12 cellular contexts compared by ENCODE assay signal in genomic region chr1:156080598-156081173, GRCh38. TPM values are rescaled to one million over a fixed set of nuclear protein-coding genes. Genes with fewer than 3 reads are reported as not detected.
DNase-seq lines count a peak whose midpoint lies in the region; ATAC-seq, FAIRE-seq and TF ChIP-seq lines count a peak whose summit lies in the region.
"Had no signal": no experiment of that assay in that cellular context is flagged by ENCODE, and none has a peak within 500 bp of the region (broad histone marks: within the 10 kb centered on the region; RNA-seq: fewer than 3 reads in every experiment).

No MANE protein-coding gene starts in this region.

- no peak for FAIRE-seq in HepG2 (lab: Jason Lieb, UNC)
- FAIRE-seq: GM18507, urothelium cell line had no signal

- no peaks in the 10 kb centered on the region for H3K36me3 Mint-ChIP-seq in activated B cell treated with CpG ODN at 0.5 μM for 24 hours (ENCODE audit: low read depth)

- no peak for TF ChIP-seq EP300 in HepG2 (IDR thresholded peaks at IDR 0.05; ENCODE audit: low read depth in 2 of 2, low read length in 2 of 2)
- TF ChIP-seq EP300 in HepG2 (CRISPR knock-in tag; IDR thresholded peaks at IDR 0.05; ENCODE audit: borderline replicate concordance) = no peak

- POLR2A ChIA-PET in HepG2 (lab: Yijun Ruan, JAX) (no interaction called here), activated B cell treated with CpG ODN at 0.5 μM for 24 hours (lab: Charles Lee) (no interaction called here)

- peaks cover 2% of the 10 kb centered on the region; the same call in 1 of the 2 replicates for H4K20me1 ChIP-seq in HepG2 (ENCODE audit: insufficient read depth, low read length)

- intact Hi-C loops in HepG2 (cut with micrococcal nuclease; ENCODE audit: unreplicated experiment) (loop anchor here (5.0 kb wide), 1 partner anchor 953 kb away; the partner anchor contains the start of gene EFNA1), right lobe of liver (cut with DNase I) (no loop called here), activated B cell treated with CpG ODN at 0.5 μM for 24 hours (cut with micrococcal nuclease) (loop anchor here (5.0 kb wide), 1 partner anchor 257 kb away; the partner anchor contains the start of genes CCT3 and TSACC), vagina (cut with DNase I) (no loop called here)

- H3K4me2 ChIP-seq in HepG2 (ENCODE audit: low read depth, low read length) = peak overlapping the region; percentile 97

- H3K4me1 ChIP-seq in HepG2 (ENCODE audit: insufficient read depth, low read length) = peaks cover 58% of the 10 kb centered on the region
- peaks cover 0 to 13% (median under 1%) of the 10 kb centered on the region in 4 donors for H3K4me1 ChIP-seq in right lobe of liver
- peaks cover 17% of the 10 kb centered on the region for H3K4me1 ChIP-seq in iPS DF 6.9 (ENCODE audit: control insufficient read depth, insufficient read depth, low read length)
- peaks cover 36% of the 10 kb centered on the region for H3K4me1 ChIP-seq in vagina

- TF ChIP-seq RAD21 in HepG2 (CRISPR knock-in tag; IDR thresholded peaks at IDR 0.05) = no peak

- H3K36me3 ChIP-seq in HepG2 (replicated peaks in 1 of 2; ENCODE audit: control insufficient read depth in 1 of 2, insufficient read depth in 2 of 2, low read length in 2 of 2) (peaks cover 5 to 14% of the 10 kb centered on the region in 2 experiments; a peak in 4 of 5 replicates), right lobe of liver (no peaks in the 10 kb centered on the region), iPS DF 6.9 (ENCODE audit: control insufficient read depth, insufficient read depth, low read length) (no peaks in the 10 kb centered on the region), vagina (no peaks in the 10 kb centered on the region)

- H3K9ac ChIP-seq in HepG2 (ENCODE audit: insufficient read depth, low read depth, low read length) = peak overlapping the region; percentile 75

- H3K27me3 Mint-ChIP-seq in activated B cell treated with CpG ODN at 0.5 μM for 24 hours = peaks cover 11% of the 10 kb centered on the region

- no peak overlapping the region for H3K27ac Mint-ChIP-seq in activated B cell treated with CpG ODN at 0.5 μM for 24 hours
- H3K27ac Mint-ChIP-seq: activated CD4-positive, alpha-beta T cell treated with anti-CD3 and anti-CD28 coated beads, Interleukin-2, amount 10 ng/mL, durations not matched to agents 7 days and 5 days had no signal

- TF ChIP-seq POLR2A in HepG2 (IDR thresholded peaks at IDR 0.05; ENCODE audit: insufficient read depth in 1 of 2, low read depth in 2 of 2, low read length in 2 of 2) = no peak
- no peak for TF ChIP-seq POLR2A in right lobe of liver (IDR thresholded peaks at IDR 0.05)
- TF ChIP-seq POLR2A in vagina (IDR thresholded peaks at IDR 0.05) = no peak

- H2AFZ ChIP-seq in HepG2 (ENCODE audit: low read length) = no peak overlapping the region

- DNase-seq in HepG2 (ENCODE audit: low spot score) = no peak
- no peak for DNase-seq in right lobe of liver
- DNase-seq in activated B cell treated with CpG ODN at 0.5 μM for 24 hours = no peak
- DNase-seq in iPS DF 6.9 (ENCODE audit: low read depth, low spot score) = no peak
- DNase-seq in vagina (ENCODE audit: extremely low spot score in 2 of 2) = no peak
- DNase-seq in cerebellum (ENCODE audit: low spot score) = no peak
- DNase-seq: activated CD4-positive, alpha-beta T cell treated with anti-CD3 and anti-CD28 coated beads, Interleukin-2, amount 10 ng/mL, durations not matched to agents 7 days and 5 days; stimulated activated CD4-positive, alpha-beta T cell treated with anti-CD3 and anti-CD28 coated beads, Interleukin-1b, Interleukin-23, amount 100 ng/mL, for 48 hours had no signal

- H3K4me3 ChIP-seq in HepG2 (replicated peaks in 1 of 3; ENCODE audit: insufficient read depth in 1 of 3, low read depth in 2 of 3, low read length in 3 of 3) = peak overlapping the region; percentile 45 to 94 (median 88)
- no peak overlapping the region for H3K4me3 ChIP-seq in right lobe of liver
- peak overlapping the region; percentile 49 for H3K4me3 ChIP-seq in iPS DF 6.9 (ENCODE audit: low read length)
- peak overlapping the region; percentile 55 to 86 for H3K4me3 ChIP-seq in vagina

- H3K27me3 ChIP-seq in HepG2 (ENCODE audit: control insufficient read depth in 1 of 2, insufficient read depth in 2 of 2, low read length in 2 of 2) (no peaks in the 10 kb centered on the region; a peak in 1 of 5 replicates), right lobe of liver (no peaks in the 10 kb centered on the region), iPS DF 6.9 (ENCODE audit: control insufficient read depth, insufficient read depth, low read length) (no peaks in the 10 kb centered on the region), vagina (no peaks in the 10 kb centered on the region)

- H3K9me3 Mint-ChIP-seq in activated B cell treated with CpG ODN at 0.5 μM for 24 hours = no peaks in the 10 kb centered on the region
- H3K9me3 Mint-ChIP-seq: activated CD4-positive, alpha-beta T cell treated with anti-CD3 and anti-CD28 coated beads, Interleukin-2, amount 10 ng/mL, durations not matched to agents 7 days and 5 days had no signal

- CTCF ChIA-PET in HepG2 (lab: Yijun Ruan, JAX; ENCODE audit: low intra/inter-chr PET ratio, low total read pairs) (no interaction called here), activated B cell treated with CpG ODN at 0.5 μM for 24 hours (lab: Charles Lee) (interaction anchor here (1.6 kb wide), 1 partner anchor 14 kb away, joined by 3 read pairs; no protein-coding TSS in a partner anchor)

- H3K9me3 ChIP-seq in HepG2 (ENCODE audit: low read length) (no peaks in the 10 kb centered on the region), right lobe of liver (no peaks in the 10 kb centered on the region), iPS DF 6.9 (ENCODE audit: control insufficient read depth, insufficient read depth, low read length) (no peaks in the 10 kb centered on the region), vagina (no peaks in the 10 kb centered on the region)

- in situ Hi-C loops in HepG2 (cut with HindIII; ENCODE audit: extremely low pct_ligation_motif_present, low pct_unique_long_range_greater_than_20kb) = no loop called here

- H3K4me3 Mint-ChIP-seq in activated B cell treated with CpG ODN at 0.5 μM for 24 hours = peak overlapping the region; percentile 67

- peaks cover 23% of the 10 kb centered on the region for H3K79me2 ChIP-seq in HepG2 (ENCODE audit: insufficient read depth, low read length)

- H3K4me1 Mint-ChIP-seq in activated B cell treated with CpG ODN at 0.5 μM for 24 hours = peaks cover 27% of the 10 kb centered on the region

- ATAC-seq in HepG2 (no peak), right lobe of liver (no peak), activated B cell treated with CpG ODN at 0.5 μM for 24 hours (ENCODE audit: low read depth) (no peak), HG03045 (IDR thresholded peaks at IDR 0.05; ENCODE audit: unreplicated experiment) (no peak), HG03095 (IDR thresholded peaks at IDR 0.05; ENCODE audit: unreplicated experiment) (no peak)

- no TSS peak for BruUV-seq in HepG2 (replicated peaks; lab: Mats Ljungman, UMichigan)

- H3K27ac ChIP-seq in HepG2 (ENCODE audit: extremely low read length, insufficient read depth, low read length) = peak overlapping the region; percentile 43
- H3K27ac ChIP-seq in right lobe of liver = no peak overlapping the region
- H3K27ac ChIP-seq in iPS DF 6.9 (ENCODE audit: low read length) = no peak overlapping the region
- H3K27ac ChIP-seq in vagina = peak overlapping the region; percentile 27

- no peak for TF ChIP-seq CTCF in HepG2 (CRISPR knock-in tag; IDR thresholded peaks at IDR 0.05)
- TF ChIP-seq CTCF in right lobe of liver (IDR thresholded peaks at IDR 0.05) = no peak
- TF ChIP-seq CTCF in activated B cell treated with CpG ODN at 0.5 μM for 24 hours (IDR thresholded peaks at IDR 0.05) = no peak
- TF ChIP-seq CTCF in vagina (IDR thresholded peaks at IDR 0.05) = no peak

- WGBS in HepG2 (ENCODE audit: low lambda C conversion rate) = 52% methylated on average over 6 of the region's 8 CpGs
- WGBS in right lobe of liver (ENCODE audit: insufficient coverage, low coverage, low lambda C conversion rate, missing lambda C conversion rate) = 82% methylated on average over 6 of the region's 8 CpGs
- WGBS in iPS DF 6.9 (ENCODE audit: insufficient coverage, insufficient read length) = no CpG with 5 or more reads among the region's 8 CpGs

RNA-seq across cellular contexts. Expression of gene MEX3A, which starts 1.6 kb away (rescaled TPM):
- total RNA-seq in HepG2 (2016; rRNA removed; fragmentation: Illumina TruSeq; extraction: Trizol) (7.6 TPM in 2 replicates), right lobe of liver (1 to 10 TPM in 1 of 6 experiments, under 1 TPM in 5; 0.35 to 1.4 (median 0.83) TPM), activated B cell treated with CpG ODN at 0.5 μM for 24 hours (0.39 and 0.47 TPM in 2 replicates), vagina (1.2 TPM), cerebellum (49.8 TPM)
- 1.4 and 2.5 TPM in 2 replicates for total RNA-seq in HepG2 (2016; cell fraction: cytosol; rRNA removed; fragmentation: Illumina TruSeq; extraction: Trizol; ENCODE audit: low read depth)
- 5.3 and 7.9 TPM in 2 replicates for total RNA-seq in HepG2 (2016; cell fraction: insoluble cytoplasmic fraction; rRNA removed; fragmentation: Illumina TruSeq; extraction: Trizol)
- total RNA-seq in HepG2 (2016; cell fraction: membrane; rRNA removed; fragmentation: Illumina TruSeq; extraction: Trizol) = 4.5 and 7.8 TPM in 2 replicates
- total RNA-seq in HepG2 (2016; cell fraction: nucleus; rRNA removed; fragmentation: Illumina TruSeq; extraction: Trizol) = 6.2 and 7.5 TPM in 2 replicates
- 9.0 and 9.1 TPM in 2 replicates for polyA plus RNA-seq in HepG2 (2011; rRNA removed)
- 7.3 and 8.1 TPM in 2 replicates for polyA plus RNA-seq in HepG2 (2011; cell fraction: cytosol; rRNA removed)
- 11.9 and 12.9 TPM in 2 replicates for polyA plus RNA-seq in HepG2 (2011; cell fraction: nucleus; rRNA removed)
- 4.3 and 9.1 TPM in 2 replicates for polyA plus RNA-seq in HepG2 (2012)
- polyA plus RNA-seq in HepG2 (2016; cell fraction: cytosol; fragmentation: Illumina TruSeq; extraction: Trizol; ENCODE audit: low read depth) = 2.9 and 3.3 TPM in 2 replicates
- 10.7 and 11.1 TPM in 2 replicates for polyA plus RNA-seq in HepG2 (2016; cell fraction: insoluble cytoplasmic fraction; fragmentation: Illumina TruSeq; extraction: Trizol; ENCODE audit: low read depth)
- polyA plus RNA-seq in HepG2 (2016; cell fraction: membrane; fragmentation: Illumina TruSeq; extraction: Trizol; ENCODE audit: low read depth) = 4.7 and 6.0 TPM in 2 replicates
- polyA plus RNA-seq in HepG2 (2016; cell fraction: nucleus; fragmentation: Illumina TruSeq; extraction: Trizol; ENCODE audit: insufficient read depth, low read depth) = 14.7 and 15.4 TPM in 2 replicates
- 2.3 and 13.0 TPM in 2 replicates for polyA minus RNA-seq in HepG2 (2011; rRNA and poly(A)+ RNA removed; ENCODE audit: low replicate concordance)
- 10.6 and 11.8 TPM in 2 replicates for polyA minus RNA-seq in HepG2 (2011; cell fraction: cytosol; rRNA and poly(A)+ RNA removed)
- 4.1 and 6.2 TPM in 2 replicates for polyA minus RNA-seq in HepG2 (2011; cell fraction: nucleus; rRNA and poly(A)+ RNA removed)

RNA-seq across cellular contexts. Expression of gene RAB25, which starts 19.7 kb away (rescaled TPM):
- total RNA-seq in HepG2 (2016; rRNA removed; fragmentation: Illumina TruSeq; extraction: Trizol) = 0.20 TPM in 1 of 2 replicates, not detected in the other
- not detected in 2 replicates for total RNA-seq in HepG2 (2016; cell fraction: cytosol; rRNA removed; fragmentation: Illumina TruSeq; extraction: Trizol; ENCODE audit: low read depth)
- 0.17 TPM in 1 of 2 replicates, not detected in the other for total RNA-seq in HepG2 (2016; cell fraction: insoluble cytoplasmic fraction; rRNA removed; fragmentation: Illumina TruSeq; extraction: Trizol)
- total RNA-seq in HepG2 (2016; cell fraction: membrane; rRNA removed; fragmentation: Illumina TruSeq; extraction: Trizol) = 0.17 TPM in 1 of 2 replicates, not detected in the other
- not detected in 2 replicates for total RNA-seq in HepG2 (2016; cell fraction: nucleus; rRNA removed; fragmentation: Illumina TruSeq; extraction: Trizol)
- polyA plus RNA-seq in HepG2 (2011; rRNA removed) = 0.12 and 0.22 TPM in 2 replicates
- polyA plus RNA-seq in HepG2 (2011; cell fraction: cytosol; rRNA removed) = 0.12 and 0.21 TPM in 2 replicates
- 0.33 and 0.37 TPM in 2 replicates for polyA plus RNA-seq in HepG2 (2011; cell fraction: nucleus; rRNA removed)
- polyA plus RNA-seq in HepG2 (2012) = 0.33 and 0.34 TPM in 2 replicates
- polyA plus RNA-seq in HepG2 (2016; cell fraction: cytosol; fragmentation: Illumina TruSeq; extraction: Trizol; ENCODE audit: low read depth) = not detected in 2 replicates
- not detected in 2 replicates for polyA plus RNA-seq in HepG2 (2016; cell fraction: insoluble cytoplasmic fraction; fragmentation: Illumina TruSeq; extraction: Trizol; ENCODE audit: low read depth)
- not detected in 2 replicates for polyA plus RNA-seq in HepG2 (2016; cell fraction: membrane; fragmentation: Illumina TruSeq; extraction: Trizol; ENCODE audit: low read depth)
- not detected in 2 replicates for polyA plus RNA-seq in HepG2 (2016; cell fraction: nucleus; fragmentation: Illumina TruSeq; extraction: Trizol; ENCODE audit: insufficient read depth, low read depth)
- not detected in 2 replicates for polyA minus RNA-seq in HepG2 (2011; rRNA and poly(A)+ RNA removed; ENCODE audit: low replicate concordance)
- not detected in 2 replicates for polyA minus RNA-seq in HepG2 (2011; cell fraction: cytosol; rRNA and poly(A)+ RNA removed)
- polyA minus RNA-seq in HepG2 (2011; cell fraction: nucleus; rRNA and poly(A)+ RNA removed) = not detected in 2 replicates
- 1 to 10 TPM in 2 of 6 experiments, under 1 TPM in 4; 0.40 to 3.2 (median 0.77) TPM for total RNA-seq in right lobe of liver
- total RNA-seq in activated B cell treated with CpG ODN at 0.5 μM for 24 hours = 0.32 and 0.38 TPM in 2 replicates
- total RNA-seq in vagina = 52.1 TPM
- total RNA-seq in cerebellum = not detected

RNA-seq across cellular contexts. Expression of gene LAMTOR2, which starts 26.1 kb away (rescaled TPM):
- total RNA-seq in HepG2 (2016; rRNA removed; fragmentation: Illumina TruSeq; extraction: Trizol) = 66.4 and 84.0 TPM in 2 replicates
- 39.6 and 58.1 TPM in 2 replicates for total RNA-seq in HepG2 (2016; cell fraction: cytosol; rRNA removed; fragmentation: Illumina TruSeq; extraction: Trizol; ENCODE audit: low read depth)
- total RNA-seq in HepG2 (2016; cell fraction: insoluble cytoplasmic fraction; rRNA removed; fragmentation: Illumina TruSeq; extraction: Trizol) = 68.2 and 78.9 TPM in 2 replicates
- total RNA-seq in HepG2 (2016; cell fraction: membrane; rRNA removed; fragmentation: Illumina TruSeq; extraction: Trizol) = 45.1 and 68.3 TPM in 2 replicates
- total RNA-seq in HepG2 (2016; cell fraction: nucleus; rRNA removed; fragmentation: Illumina TruSeq; extraction: Trizol) = 22.4 and 23.2 TPM in 2 replicates
- polyA plus RNA-seq in HepG2 (2011; rRNA removed) = 36.5 and 44.9 TPM in 2 replicates
- polyA plus RNA-seq in HepG2 (2011; cell fraction: cytosol; rRNA removed) = 45.1 and 65.7 TPM in 2 replicates
- 14.0 and 16.2 TPM in 2 replicates for polyA plus RNA-seq in HepG2 (2011; cell fraction: nucleus; rRNA removed)
- polyA plus RNA-seq in HepG2 (2012) = 28.1 and 35.0 TPM in 2 replicates
- 49.1 and 78.5 TPM in 2 replicates for polyA plus RNA-seq in HepG2 (2016; cell fraction: cytosol; fragmentation: Illumina TruSeq; extraction: Trizol; ENCODE audit: low read depth)
- polyA plus RNA-seq in HepG2 (2016; cell fraction: insoluble cytoplasmic fraction; fragmentation: Illumina TruSeq; extraction: Trizol; ENCODE audit: low read depth) = 91.2 and 98.7 TPM in 2 replicates
- polyA plus RNA-seq in HepG2 (2016; cell fraction: membrane; fragmentation: Illumina TruSeq; extraction: Trizol; ENCODE audit: low read depth) = 42.8 and 62.9 TPM in 2 replicates
- polyA plus RNA-seq in HepG2 (2016; cell fraction: nucleus; fragmentation: Illumina TruSeq; extraction: Trizol; ENCODE audit: insufficient read depth, low read depth) = 45.4 and 50.6 TPM in 2 replicates
- 18.1 and 65.8 TPM in 2 replicates for polyA minus RNA-seq in HepG2 (2011; rRNA and poly(A)+ RNA removed; ENCODE audit: low replicate concordance)
- 8.4 and 8.6 TPM in 2 replicates for polyA minus RNA-seq in HepG2 (2011; cell fraction: cytosol; rRNA and poly(A)+ RNA removed)
- 6.3 and 9.4 TPM in 2 replicates for polyA minus RNA-seq in HepG2 (2011; cell fraction: nucleus; rRNA and poly(A)+ RNA removed)
- 10 to 100 TPM; 49.4 to 71.0 (median 60.3) TPM for total RNA-seq in right lobe of liver
- total RNA-seq in activated B cell treated with CpG ODN at 0.5 μM for 24 hours = 45.9 and 48.0 TPM in 2 replicates
- 73.9 TPM for total RNA-seq in vagina
- 19.6 TPM for total RNA-seq in cerebellum

RNA-seq across cellular contexts. Expression of gene UBQLN4, which starts 27.1 kb away (rescaled TPM):
- 31.5 and 33.2 TPM in 2 replicates for total RNA-seq in HepG2 (2016; rRNA removed; fragmentation: Illumina TruSeq; extraction: Trizol)
- total RNA-seq in HepG2 (2016; cell fraction: cytosol; rRNA removed; fragmentation: Illumina TruSeq; extraction: Trizol; ENCODE audit: low read depth) = 20.1 and 22.6 TPM in 2 replicates
- 29.3 and 31.9 TPM in 2 replicates for total RNA-seq in HepG2 (2016; cell fraction: insoluble cytoplasmic fraction; rRNA removed; fragmentation: Illumina TruSeq; extraction: Trizol)
- total RNA-seq in HepG2 (2016; cell fraction: membrane; rRNA removed; fragmentation: Illumina TruSeq; extraction: Trizol) = 26.2 and 29.2 TPM in 2 replicates
- 21.0 and 23.5 TPM in 2 replicates for total RNA-seq in HepG2 (2016; cell fraction: nucleus; rRNA removed; fragmentation: Illumina TruSeq; extraction: Trizol)
- polyA plus RNA-seq in HepG2 (2011; rRNA removed) = 39.8 and 42.0 TPM in 2 replicates
- polyA plus RNA-seq in HepG2 (2011; cell fraction: cytosol; rRNA removed) = 29.0 and 30.8 TPM in 2 replicates
- polyA plus RNA-seq in HepG2 (2011; cell fraction: nucleus; rRNA removed) = 55.5 and 56.3 TPM in 2 replicates
- 24.3 and 30.2 TPM in 2 replicates for polyA plus RNA-seq in HepG2 (2012)
- 6.2 and 6.6 TPM in 2 replicates for polyA plus RNA-seq in HepG2 (2016; cell fraction: cytosol; fragmentation: Illumina TruSeq; extraction: Trizol; ENCODE audit: low read depth)
- 36.9 and 41.7 TPM in 2 replicates for polyA plus RNA-seq in HepG2 (2016; cell fraction: insoluble cytoplasmic fraction; fragmentation: Illumina TruSeq; extraction: Trizol; ENCODE audit: low read depth)
- polyA plus RNA-seq in HepG2 (2016; cell fraction: membrane; fragmentation: Illumina TruSeq; extraction: Trizol; ENCODE audit: low read depth) = 19.4 and 20.1 TPM in 2 replicates
- polyA plus RNA-seq in HepG2 (2016; cell fraction: nucleus; fragmentation: Illumina TruSeq; extraction: Trizol; ENCODE audit: insufficient read depth, low read depth) = 54.4 and 62.1 TPM in 2 replicates
- polyA minus RNA-seq in HepG2 (2011; rRNA and poly(A)+ RNA removed; ENCODE audit: low replicate concordance) = 59.1 and 110 TPM in 2 replicates
- 20.7 and 24.4 TPM in 2 replicates for polyA minus RNA-seq in HepG2 (2011; cell fraction: cytosol; rRNA and poly(A)+ RNA removed)
- 14.0 and 20.0 TPM in 2 replicates for polyA minus RNA-seq in HepG2 (2011; cell fraction: nucleus; rRNA and poly(A)+ RNA removed)
- 10 to 100 TPM; 19.0 to 25.5 (median 21.0) TPM for total RNA-seq in right lobe of liver
- total RNA-seq in activated B cell treated with CpG ODN at 0.5 μM for 24 hours = 28.1 and 32.5 TPM in 2 replicates
- total RNA-seq in vagina = 27.0 TPM
- 21.9 TPM for total RNA-seq in cerebellum

RNA-seq across cellular contexts. Expression of gene LMNA, which starts 33.8 kb away (rescaled TPM):
- total RNA-seq in HepG2 (2016; rRNA removed; fragmentation: Illumina TruSeq; extraction: Trizol) = 190 and 225 TPM in 2 replicates
- 16.7 and 20.3 TPM in 2 replicates for total RNA-seq in HepG2 (2016; cell fraction: cytosol; rRNA removed; fragmentation: Illumina TruSeq; extraction: Trizol; ENCODE audit: low read depth)
- 150 and 214 TPM in 2 replicates for total RNA-seq in HepG2 (2016; cell fraction: insoluble cytoplasmic fraction; rRNA removed; fragmentation: Illumina TruSeq; extraction: Trizol)
- 22.8 and 26.6 TPM in 2 replicates for total RNA-seq in HepG2 (2016; cell fraction: membrane; rRNA removed; fragmentation: Illumina TruSeq; extraction: Trizol)
- 106 and 117 TPM in 2 replicates for total RNA-seq in HepG2 (2016; cell fraction: nucleus; rRNA removed; fragmentation: Illumina TruSeq; extraction: Trizol)
- 107 and 110 TPM in 2 replicates for polyA plus RNA-seq in HepG2 (2011; rRNA removed)
- polyA plus RNA-seq in HepG2 (2011; cell fraction: cytosol; rRNA removed) = 79.6 and 122 TPM in 2 replicates
- 236 and 366 TPM in 2 replicates for polyA plus RNA-seq in HepG2 (2011; cell fraction: nucleus; rRNA removed)
- 86.7 and 101 TPM in 2 replicates for polyA plus RNA-seq in HepG2 (2012)
- 11.1 and 13.2 TPM in 2 replicates for polyA plus RNA-seq in HepG2 (2016; cell fraction: cytosol; fragmentation: Illumina TruSeq; extraction: Trizol; ENCODE audit: low read depth)
- 143 and 179 TPM in 2 replicates for polyA plus RNA-seq in HepG2 (2016; cell fraction: insoluble cytoplasmic fraction; fragmentation: Illumina TruSeq; extraction: Trizol; ENCODE audit: low read depth)
- 12.6 and 16.9 TPM in 2 replicates for polyA plus RNA-seq in HepG2 (2016; cell fraction: membrane; fragmentation: Illumina TruSeq; extraction: Trizol; ENCODE audit: low read depth)
- 177 and 182 TPM in 2 replicates for polyA plus RNA-seq in HepG2 (2016; cell fraction: nucleus; fragmentation: Illumina TruSeq; extraction: Trizol; ENCODE audit: insufficient read depth, low read depth)
- polyA minus RNA-seq in HepG2 (2011; rRNA and poly(A)+ RNA removed; ENCODE audit: low replicate concordance) = 159 and 307 TPM in 2 replicates
- 120 and 130 TPM in 2 replicates for polyA minus RNA-seq in HepG2 (2011; cell fraction: cytosol; rRNA and poly(A)+ RNA removed)
- 67.7 and 70.4 TPM in 2 replicates for polyA minus RNA-seq in HepG2 (2011; cell fraction: nucleus; rRNA and poly(A)+ RNA removed)
- 100 to 1,000 TPM in 3 of 6 experiments, 10 to 100 TPM in 3; 79.4 to 129 (median 98.8) TPM for total RNA-seq in right lobe of liver
- total RNA-seq in activated B cell treated with CpG ODN at 0.5 μM for 24 hours = 40.4 and 47.5 TPM in 2 replicates
- total RNA-seq in vagina = 436 TPM
- 26.9 TPM for total RNA-seq in cerebellum

Comparison
In these comparisons a context has a peak if more than half of its experiments do, and no peak if none do; other contexts are left out.
1. H3K27ac ChIP-seq: peak in HepG2 (single experiment) and vagina (single experiment); none in right lobe of liver (0 of 3) and iPS DF 6.9 (single experiment).
2. H3K4me3 ChIP-seq: peak in HepG2 (3 of 3), iPS DF 6.9 (single experiment) and vagina (2 of 2); none in right lobe of liver (0 of 3).
3. intact Hi-C loops: an anchor here in HepG2 (5.0 kb wide) and activated B cell treated with CpG ODN at 0.5 μM for 24 hours (5.0 kb wide); none called in right lobe of liver and vagina.
4. RNA of gene RAB25, which starts 19.7 kb away (total RNA-seq): 52.1 TPM in vagina (single experiment); 0.40 to 3.2 TPM in right lobe of liver, not detected in cerebellum (single experiment), 0.32 to 0.38 TPM in activated B cell treated with CpG ODN at 0.5 μM for 24 hours and 0.17 to 0.20 TPM in HepG2; every median in the first group is over 10 times any median in the second.